In the genomic region with DNA sequence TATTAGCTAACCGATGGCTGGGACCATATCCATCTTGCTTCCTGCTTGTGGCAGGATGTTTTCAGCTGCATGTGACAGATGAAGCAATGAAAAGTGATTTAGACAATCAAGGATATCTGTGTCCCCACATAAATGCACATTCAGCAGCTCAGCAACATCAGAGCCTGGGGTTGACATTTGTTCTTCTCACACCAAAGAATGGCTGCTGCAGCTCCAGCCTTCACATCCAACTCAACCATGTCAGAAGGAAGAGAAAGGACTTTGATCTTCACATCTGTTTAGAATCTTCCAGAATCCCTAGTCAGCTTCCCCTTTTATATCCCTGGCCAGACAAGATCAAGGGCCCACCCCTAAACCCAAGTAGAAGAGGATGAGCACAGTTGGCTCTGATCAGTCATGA, we compare ENCODE assay signal across 17 cellular contexts. TPM values are rescaled to one million over a fixed set of nuclear protein-coding genes. Genes with fewer than 3 reads are reported as not detected.
"Had no signal": no experiment of that assay in that cellular context is flagged by ENCODE, and none has a peak within 500 bp of the region (broad histone marks: within the 10 kb centered on the region; RNA-seq: fewer than 3 reads in every experiment).

No MANE protein-coding gene starts in this region.

- DNase-seq: Kasumi-1, KG1, MM.1S, NCI-H187, NCI-H2029, NCI-H2081 treated with DMSO at 0.1 percent for 48 hours, NCI-H226, NCI-H510A, NCI-H524 treated with DMSO at 0.1 percent for 48 hours, NCI-H774, Right ventricle myocardium superior, RPMI8226, SIG-M5 had no signal

- H3K27ac ChIP-seq: SJSA1, SK-N-MC had no signal

- H3K4me3 ChIP-seq: SJSA1, SK-N-MC had no signal

- H3K36me3 ChIP-seq: SJSA1 had no signal

- H3K27me3 ChIP-seq: SJSA1 had no signal

RNA-seq across cellular contexts. Expression of a gene that starts 11.9 kb away (rescaled TPM):
- total RNA-seq: HT-29, M059J had no signal
